In the genomic region with DNA sequence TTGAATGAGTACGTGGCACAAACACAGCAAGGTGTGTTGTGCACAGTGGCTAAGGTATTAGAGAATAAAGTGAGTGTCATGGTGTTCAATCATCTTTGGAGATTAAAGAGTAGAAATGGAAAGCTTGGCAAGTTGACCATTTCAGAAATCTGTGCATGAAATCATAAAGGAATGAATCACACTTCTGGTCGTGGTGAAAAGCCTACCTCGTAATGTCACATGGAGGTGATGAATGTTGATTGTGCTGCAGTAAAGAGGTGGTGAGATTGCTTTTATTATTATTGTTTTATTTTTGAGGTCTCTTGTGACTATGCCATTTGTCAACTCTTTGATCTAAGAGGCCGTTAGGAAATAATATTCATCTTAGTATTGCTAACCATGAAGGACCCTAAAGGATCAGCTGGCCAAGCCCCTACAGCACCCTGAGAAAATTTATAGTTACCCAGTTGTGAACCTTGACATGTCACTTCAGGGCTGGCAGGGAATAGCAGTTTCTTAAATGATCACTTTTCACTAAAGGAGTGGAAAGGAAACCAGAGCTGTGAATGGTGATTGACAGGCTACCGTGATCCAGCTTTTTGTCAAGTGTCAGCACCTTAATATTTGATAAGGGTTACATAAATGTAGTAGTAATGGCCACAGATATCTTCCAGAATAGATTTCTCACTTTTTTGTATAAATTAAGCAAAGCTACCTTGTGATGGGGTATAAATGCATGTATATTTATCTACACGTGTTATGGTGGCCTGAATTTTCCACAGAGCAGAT, we compare ENCODE assay signal across 15 cellular contexts.
A peak's percentile ranks its signal among the peaks of the same experiment; 100 is the strongest.
DNase-seq lines count a peak whose midpoint lies in the region; ATAC-seq and TF ChIP-seq lines count a peak whose summit lies in the region.
"Had no signal": no experiment of that assay in that cellular context is flagged by ENCODE, and none has a peak within 500 bp of the region (broad histone marks: within the 10 kb centered on the region; RNA-seq: fewer than 3 reads in every experiment).

No MANE protein-coding gene starts in this region.

- no peaks in the 10 kb centered on the region for H3K4me1 ChIP-seq in HEK293 (ENCODE audit: control insufficient read depth, insufficient read depth, low read length)
- no peaks in the 10 kb centered on the region for H3K4me1 ChIP-seq in vagina

- no peak overlapping the region for H3K4me3 Mint-ChIP-seq in WTC11
- no peak overlapping the region for H3K4me3 Mint-ChIP-seq in activated T-cell treated with anti-CD3 and anti-CD28 coated beads, Interleukin-2, amount 50 U/mL, for 72 hours
- H3K4me3 Mint-ChIP-seq in activated T-helper 2 cell treated with anti-CD3 and anti-CD28 coated beads, Interferon-gamma antibody, Interleukin-2, Interleukin-4, amounts not matched to agents 10 μg/mL and 5 μg/mL and 100 μg/mL, durations not matched to agents 14 hours and 24 hours and 36 hours (ENCODE audit: low read depth) = no peak overlapping the region
- H3K4me3 Mint-ChIP-seq: CD14-positive monocyte; CD8-positive, alpha-beta T cell; IgD-negative memory B cell had no signal

- DNase-seq in WTC11 (ENCODE audit: low spot score) (no peak), epithelial cell of esophagus (ENCODE audit: low read depth) (peak; percentile 33), superior temporal gyrus (ENCODE audit: extremely low spot score) (peak; percentile 57), vagina (ENCODE audit: extremely low spot score in 2 of 2) (no peak)
- DNase-seq in activated T-cell treated with anti-CD3 and anti-CD28 coated beads, Interleukin-2, amount 50 U/mL, for 72 hours = no peak
- no peak for DNase-seq in activated T-helper 2 cell treated with anti-CD3 and anti-CD28 coated beads, Interferon-gamma antibody, Interleukin-2, Interleukin-4, amounts not matched to agents 10 μg/mL and 5 μg/mL and 100 μg/mL, durations not matched to agents 14 hours and 24 hours and 36 hours (ENCODE audit: low spot score)
- DNase-seq: CD8-positive, alpha-beta T cell; COR-L47; DND-41; GDM1; KG1 had no signal

- peaks cover 6% of the 10 kb centered on the region; the same call in 1 of the 2 replicates for H3K9me3 Mint-ChIP-seq in WTC11
- H3K9me3 Mint-ChIP-seq in activated T-cell treated with anti-CD3 and anti-CD28 coated beads, Interleukin-2, amount 50 U/mL, for 72 hours = no peaks in the 10 kb centered on the region
- no peaks in the 10 kb centered on the region for H3K9me3 Mint-ChIP-seq in activated T-helper 2 cell treated with anti-CD3 and anti-CD28 coated beads, Interferon-gamma antibody, Interleukin-2, Interleukin-4, amounts not matched to agents 10 μg/mL and 5 μg/mL and 100 μg/mL, durations not matched to agents 14 hours and 24 hours and 36 hours

- peaks cover 36% of the 10 kb centered on the region for H3K4me1 Mint-ChIP-seq in WTC11
- H3K4me1 Mint-ChIP-seq in activated T-cell treated with anti-CD3 and anti-CD28 coated beads, Interleukin-2, amount 50 U/mL, for 72 hours (ENCODE audit: low read depth) = no peaks in the 10 kb centered on the region
- H3K4me1 Mint-ChIP-seq in activated T-helper 2 cell treated with anti-CD3 and anti-CD28 coated beads, Interferon-gamma antibody, Interleukin-2, Interleukin-4, amounts not matched to agents 10 μg/mL and 5 μg/mL and 100 μg/mL, durations not matched to agents 14 hours and 24 hours and 36 hours (ENCODE audit: low read depth) = no peaks in the 10 kb centered on the region
- H3K4me1 Mint-ChIP-seq: CD14-positive monocyte had no signal

- TF ChIP-seq POLR2A in vagina (IDR thresholded peaks at IDR 0.05) = no peak

- H3K36me3 Mint-ChIP-seq in WTC11 = peaks cover 17% of the 10 kb centered on the region
- H3K36me3 Mint-ChIP-seq in activated T-cell treated with anti-CD3 and anti-CD28 coated beads, Interleukin-2, amount 50 U/mL, for 72 hours (ENCODE audit: insufficient read depth in 2 of 2) = no peaks in the 10 kb centered on the region
- H3K36me3 Mint-ChIP-seq in activated T-helper 2 cell treated with anti-CD3 and anti-CD28 coated beads, Interferon-gamma antibody, Interleukin-2, Interleukin-4, amounts not matched to agents 10 μg/mL and 5 μg/mL and 100 μg/mL, durations not matched to agents 14 hours and 24 hours and 36 hours (ENCODE audit: low read depth) = no peaks in the 10 kb centered on the region
- H3K36me3 Mint-ChIP-seq: CD14-positive monocyte; CD8-positive, alpha-beta T cell; IgD-negative memory B cell had no signal

- H3K27ac ChIP-seq in HEK293 (ENCODE audit: extremely low read depth, low read depth, low read length) (no peak overlapping the region), vagina (no peak overlapping the region)

- no peak for ATAC-seq in WTC11
- no peak for ATAC-seq in activated T-cell treated with anti-CD3 and anti-CD28 coated beads, Interleukin-2, amount 50 U/mL, for 72 hours (replicated peaks in 1 of 2)
- ATAC-seq: CD8-positive, alpha-beta T cell; HCT116 had no signal

- intact Hi-C loops in activated T-helper 2 cell treated with anti-CD3 and anti-CD28 coated beads, Interferon-gamma antibody, Interleukin-2, Interleukin-4, amounts not matched to agents 10 μg/mL and 5 μg/mL and 100 μg/mL, durations not matched to agents 14 hours and 24 hours and 36 hours (cut with micrococcal nuclease) = no loop called here
- intact Hi-C loops in vagina (cut with DNase I) = no loop called here

- H3K36me3 ChIP-seq in HEK293 (ENCODE audit: control insufficient read depth in 2 of 2, insufficient read depth in 1 of 2, low read length in 2 of 2) (no peaks in the 10 kb centered on the region), vagina (no peaks in the 10 kb centered on the region)

- H3K9me3 ChIP-seq in HEK293 (ENCODE audit: control insufficient read depth, insufficient read depth, low read depth, low read length) (no peaks in the 10 kb centered on the region), vagina (no peaks in the 10 kb centered on the region)

- CTCF ChIA-PET in HEK293 (lab: Yijun Ruan, JAX) (no interaction called here), WTC11 (lab: Charles Lee) (interaction anchor here (1.4 kb wide), 1 partner anchor 201 kb away, joined by 3 read pairs; no protein-coding TSS in a partner anchor)

- H3K27me3 Mint-ChIP-seq in WTC11 (ENCODE audit: low read depth) = no peaks in the 10 kb centered on the region
- H3K27me3 Mint-ChIP-seq in activated T-cell treated with anti-CD3 and anti-CD28 coated beads, Interleukin-2, amount 50 U/mL, for 72 hours (ENCODE audit: low read depth) = no peaks in the 10 kb centered on the region
- no peaks in the 10 kb centered on the region for H3K27me3 Mint-ChIP-seq in activated T-helper 2 cell treated with anti-CD3 and anti-CD28 coated beads, Interferon-gamma antibody, Interleukin-2, Interleukin-4, amounts not matched to agents 10 μg/mL and 5 μg/mL and 100 μg/mL, durations not matched to agents 14 hours and 24 hours and 36 hours (ENCODE audit: low read depth)
- H3K27me3 Mint-ChIP-seq: IgD-negative memory B cell had no signal

- peak overlapping the region; percentile 61 for H3K27ac Mint-ChIP-seq in WTC11
- H3K27ac Mint-ChIP-seq in activated T-cell treated with anti-CD3 and anti-CD28 coated beads, Interleukin-2, amount 50 U/mL, for 72 hours = no peak overlapping the region
- no peak overlapping the region for H3K27ac Mint-ChIP-seq in activated T-helper 2 cell treated with anti-CD3 and anti-CD28 coated beads, Interferon-gamma antibody, Interleukin-2, Interleukin-4, amounts not matched to agents 10 μg/mL and 5 μg/mL and 100 μg/mL, durations not matched to agents 14 hours and 24 hours and 36 hours
- H3K27ac Mint-ChIP-seq: CD14-positive monocyte; CD8-positive, alpha-beta T cell; IgD-negative memory B cell had no signal

- TF ChIP-seq CTCF in HEK293 (tag by site-specific recombination; IDR thresholded peaks at IDR 0.05) = no peak
- no peak for TF ChIP-seq CTCF in WTC11 (IDR thresholded peaks at IDR 0.05)
- TF ChIP-seq CTCF in epithelial cell of esophagus (IDR thresholded peaks at IDR 0.05; ENCODE audit: insufficient read depth, low read depth, low read length, missing control alignments) = no peak
- TF ChIP-seq CTCF in vagina (IDR thresholded peaks at IDR 0.05) = no peak

- POLR2A ChIA-PET in HEK293 (lab: Yijun Ruan, JAX) = no interaction called here
- POLR2A ChIA-PET in WTC11 (lab: Charles Lee) = no interaction called here

- H3K27me3 ChIP-seq in vagina = no peaks in the 10 kb centered on the region

- H3K4me3 ChIP-seq in HEK293 (ENCODE audit: low read depth, low read length) (no peak overlapping the region), epithelial cell of esophagus (ENCODE audit: low read length) (no peak overlapping the region), vagina (no peak overlapping the region)

TF ChIP-seq in HEK293, 187 proteins besides CTCF, POLR2A, EP300 and RAD21:
- TF ChIP-seq GFI1B (tag by site-specific recombination; IDR thresholded peaks at IDR 0.05) (peak; percentile 84), FEZF1 (tag by site-specific recombination; IDR thresholded peaks at IDR 0.05) (peak; percentile 36), ZSCAN30 (tag by site-specific recombination; IDR thresholded peaks at IDR 0.05) (no peak)
TF ChIP-seq in HEK293: peak in this region for 2.

TF ChIP-seq in WTC11, 78 proteins besides CTCF, POLR2A, EP300 and RAD21 (continues in another document):
- no peak for TF ChIP-seq ZNF219 (CRISPR knock-in tag; IDR thresholded peaks at IDR 0.05; ENCODE audit: borderline replicate concordance)
- no peak for TF ChIP-seq GRHL2 (CRISPR knock-in tag; IDR thresholded peaks at IDR 0.05; ENCODE audit: insufficient replicate concordance, severe bottlenecking)

Comparison
In these comparisons a context has a peak if more than half of its experiments do, and no peak if none do; other contexts are left out.
1. DNase-seq: peak in epithelial cell of esophagus (single experiment) and superior temporal gyrus (single experiment); none in WTC11 (single experiment), activated T-cell treated with anti-CD3 and anti-CD28 coated beads, Interleukin-2, amount 50 U/mL, for 72 hours (0 of 2), activated T-helper 2 cell treated with anti-CD3 and anti-CD28 coated beads, Interferon-gamma antibody, Interleukin-2, Interleukin-4, amounts not matched to agents 10 μg/mL and 5 μg/mL and 100 μg/mL, durations not matched to agents 14 hours and 24 hours and 36 hours (single experiment) and vagina (0 of 2).